ENCODE assay signal across 31 cellular contexts in the genomic region with DNA sequence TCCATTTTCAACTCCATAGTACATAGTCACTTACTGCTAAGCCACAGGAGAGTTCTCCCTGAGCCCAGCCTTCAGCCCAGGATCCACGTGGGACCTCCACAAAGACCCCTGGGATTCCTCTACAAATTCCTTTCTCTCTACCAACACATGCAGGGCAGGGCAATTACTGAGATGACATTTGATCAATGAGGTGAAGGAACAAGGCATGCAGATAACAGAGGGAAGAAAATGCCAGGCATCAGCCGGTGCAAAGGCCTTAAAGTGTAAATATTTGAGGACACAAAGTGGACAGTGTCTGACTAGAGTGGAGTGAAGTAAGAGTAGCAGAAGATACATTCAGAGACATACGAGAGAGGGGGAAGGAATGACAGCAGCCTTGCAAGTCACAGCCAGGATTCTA.
"Had no signal": no experiment of that assay in that cellular context is flagged by ENCODE, and none has a peak within 500 bp of the region (broad histone marks: within the 10 kb centered on the region; RNA-seq: fewer than 3 reads in every experiment).

No MANE protein-coding gene starts in this region.

- ATAC-seq: activated CD4-positive, alpha-beta T cell treated with anti-CD3 and anti-CD28 coated beads for 36 hours; activated CD8-positive, alpha-beta memory T cell treated with anti-CD3 and anti-CD28 coated beads, Interleukin-2, amount 10 ng/mL, durations not matched to agents 7 days and 5 days; activated CD8-positive, alpha-beta T cell treated with anti-CD3 and anti-CD28 coated beads, Interleukin-2, amount 10 ng/mL, durations not matched to agents 7 days and 5 days; activated naive CD4-positive, alpha-beta T cell treated with anti-CD3 and anti-CD28 coated beads, Interleukin-2, amount 50 U/mL, for 72 hours; esophagus mucosa; T-helper 17 cell had no signal

- H3K4me1 ChIP-seq: ascending aorta, breast epithelium had no signal

- H3K4me3 Mint-ChIP-seq: activated CD4-positive, alpha-beta memory T cell treated with anti-CD3 and anti-CD28 coated beads for 36 hours; activated CD4-positive, alpha-beta T cell treated with anti-CD3 and anti-CD28 coated beads for 36 hours; activated CD4-positive, alpha-beta T cell treated with anti-CD3 and anti-CD28 coated beads, Interleukin-2, amount 10 ng/mL, durations not matched to agents 24 days and 14 days; activated CD8-positive, alpha-beta memory T cell treated with anti-CD3 and anti-CD28 coated beads, Interleukin-2, amount 10 ng/mL, durations not matched to agents 7 days and 5 days; activated CD8-positive, alpha-beta T cell treated with anti-CD3 and anti-CD28 coated beads, Interleukin-2, amount 10 ng/mL, durations not matched to agents 7 days and 5 days; activated naive CD4-positive, alpha-beta T cell treated with anti-CD3 and anti-CD28 coated beads, Interleukin-2, amount 10 ng/mL, durations not matched to agents 7 days and 5 days; activated naive CD8-positive, alpha-beta T cell treated with anti-CD3 and anti-CD28 coated beads, Interleukin-2, amount 10 ng/mL, durations not matched to agents 7 days and 5 days; activated T-helper 1 cell treated with anti-CD3 and anti-CD28 coated beads, Interleukin-12 subunit alpha, Interleukin-12 subunit beta, Interleukin-2, Interleukin-4 antibody, amounts not matched to agents 30 ng/mL and 10 ng/mL and 1 ng/mL, durations not matched to agents 14 hours and 24 hours and 36 hours; brain; central memory CD8-positive, alpha-beta T cell; dendritic cell treated with granulocyte-macrophage colony-stimulating factor and Interleukin-4, amounts not matched to agents 40 ng/mL and 50 ng/mL, for 4 days; endodermal cell; T-helper 17 cell; T-helper 2 cell treated with Interferon-gamma antibody and Interleukin-4, amounts not matched to agents 5 μg/mL and 100 μg/mL, for 36 hours had no signal

- H3K27ac ChIP-seq: ascending aorta, breast epithelium, coronary artery, dorsolateral prefrontal cortex had no signal

- H3K4me3 ChIP-seq: ascending aorta, breast epithelium, coronary artery, dorsolateral prefrontal cortex had no signal

- H3K9me3 ChIP-seq: ascending aorta, breast epithelium had no signal

- H3K36me3 Mint-ChIP-seq: activated CD4-positive, alpha-beta memory T cell treated with anti-CD3 and anti-CD28 coated beads for 36 hours; activated CD8-positive, alpha-beta memory T cell treated with anti-CD3 and anti-CD28 coated beads, Interleukin-2, amount 10 ng/mL, durations not matched to agents 7 days and 5 days; activated naive CD4-positive, alpha-beta T cell treated with anti-CD3 and anti-CD28 coated beads, Interleukin-2, amount 10 ng/mL, durations not matched to agents 7 days and 5 days; activated naive CD4-positive, alpha-beta T cell treated with anti-CD3 and anti-CD28 coated beads, Interleukin-2, amount 50 U/mL, for 72 hours; activated naive CD8-positive, alpha-beta T cell treated with anti-CD3 and anti-CD28 coated beads, Interleukin-2, amount 10 ng/mL, durations not matched to agents 7 days and 5 days; brain had no signal

- H3K9me3 Mint-ChIP-seq: activated CD4-positive, alpha-beta memory T cell treated with anti-CD3 and anti-CD28 coated beads for 36 hours; activated CD4-positive, alpha-beta T cell treated with anti-CD3 and anti-CD28 coated beads, Interleukin-2, amount 10 ng/mL, durations not matched to agents 24 days and 14 days; activated naive CD4-positive, alpha-beta T cell treated with anti-CD3 and anti-CD28 coated beads, Interleukin-2, amount 10 ng/mL, durations not matched to agents 7 days and 5 days; activated naive CD8-positive, alpha-beta T cell treated with anti-CD3 and anti-CD28 coated beads, Interleukin-2, amount 10 ng/mL, durations not matched to agents 7 days and 5 days; activated T-helper 1 cell treated with anti-CD3 and anti-CD28 coated beads, Interleukin-12 subunit alpha, Interleukin-12 subunit beta, Interleukin-2, Interleukin-4 antibody, amounts not matched to agents 30 ng/mL and 10 ng/mL and 1 ng/mL, durations not matched to agents 14 hours and 24 hours and 36 hours; activated T-helper 2 cell treated with anti-CD3 and anti-CD28 coated beads, Interferon-gamma antibody, Interleukin-2, Interleukin-4, amounts not matched to agents 10 μg/mL and 5 μg/mL and 100 μg/mL, durations not matched to agents 14 hours and 24 hours and 36 hours; brain; dendritic cell treated with granulocyte-macrophage colony-stimulating factor and Interleukin-4, amounts not matched to agents 40 ng/mL and 50 ng/mL, for 4 days; endodermal cell; T-helper 2 cell treated with Interferon-gamma antibody and Interleukin-4, amounts not matched to agents 5 μg/mL and 100 μg/mL, for 36 hours had no signal

- H3K4me1 Mint-ChIP-seq: activated CD4-positive, alpha-beta T cell treated with anti-CD3 and anti-CD28 coated beads for 36 hours; activated CD4-positive, alpha-beta T cell treated with anti-CD3 and anti-CD28 coated beads, Interleukin-2, amount 10 ng/mL, durations not matched to agents 24 days and 14 days; activated CD8-positive, alpha-beta memory T cell treated with anti-CD3 and anti-CD28 coated beads, Interleukin-2, amount 10 ng/mL, durations not matched to agents 7 days and 5 days; activated naive CD4-positive, alpha-beta T cell treated with anti-CD3 and anti-CD28 coated beads, Interleukin-2, amount 10 ng/mL, durations not matched to agents 7 days and 5 days; activated naive CD8-positive, alpha-beta T cell treated with anti-CD3 and anti-CD28 coated beads, Interleukin-2, amount 10 ng/mL, durations not matched to agents 7 days and 5 days; central memory CD8-positive, alpha-beta T cell; T-helper 17 cell had no signal

- H3K27me3 Mint-ChIP-seq: activated CD4-positive, alpha-beta memory T cell treated with anti-CD3 and anti-CD28 coated beads for 36 hours; activated CD4-positive, alpha-beta T cell treated with anti-CD3 and anti-CD28 coated beads for 36 hours; activated CD4-positive, alpha-beta T cell treated with anti-CD3 and anti-CD28 coated beads, Interleukin-2, amount 10 ng/mL, durations not matched to agents 24 days and 14 days; activated CD8-positive, alpha-beta memory T cell treated with anti-CD3 and anti-CD28 coated beads, Interleukin-2, amount 10 ng/mL, durations not matched to agents 7 days and 5 days; activated naive CD4-positive, alpha-beta T cell treated with anti-CD3 and anti-CD28 coated beads, Interleukin-2, amount 10 ng/mL, durations not matched to agents 7 days and 5 days; activated naive CD8-positive, alpha-beta T cell treated with anti-CD3 and anti-CD28 coated beads, Interleukin-2, amount 10 ng/mL, durations not matched to agents 7 days and 5 days; brain; central memory CD8-positive, alpha-beta T cell; dendritic cell treated with granulocyte-macrophage colony-stimulating factor and Interleukin-4, amounts not matched to agents 40 ng/mL and 50 ng/mL, for 4 days; T-helper 17 cell had no signal

- H3K27me3 ChIP-seq: ascending aorta, breast epithelium, dorsolateral prefrontal cortex had no signal

- H3K36me3 ChIP-seq: ascending aorta, breast epithelium had no signal

- DNase-seq: activated CD4-positive, alpha-beta memory T cell treated with anti-CD3 and anti-CD28 coated beads for 36 hours; activated CD4-positive, alpha-beta T cell treated with anti-CD3 and anti-CD28 coated beads for 36 hours; activated CD4-positive, alpha-beta T cell treated with anti-CD3 and anti-CD28 coated beads, Interleukin-2, amount 10 ng/mL, durations not matched to agents 24 days and 14 days; activated CD4-positive, CD25-positive, alpha-beta regulatory T cell; activated CD4-positive, CD25-positive, alpha-beta regulatory T cell treated with anti-CD3 and anti-CD28 coated beads, Interleukin-2, amount 50 U/mL, for 72 hours; activated CD8-positive, alpha-beta memory T cell treated with anti-CD3 and anti-CD28 coated beads, Interleukin-2, amount 10 ng/mL, durations not matched to agents 7 days and 5 days; activated CD8-positive, alpha-beta memory T cell treated with anti-CD3 and anti-CD28 coated beads, Interleukin-2, amount 50 U/mL, for 4 hours; activated CD8-positive, alpha-beta T cell treated with anti-CD3 and anti-CD28 coated beads, Interleukin-2, amount 10 ng/mL, durations not matched to agents 7 days and 5 days; activated effector memory CD4-positive, alpha-beta T cell treated with anti-CD3 and anti-CD28 coated beads, Interleukin-2, amount 50 U/mL, for 16 hours; activated naive CD4-positive, alpha-beta T cell treated with anti-CD3 and anti-CD28 coated beads, Interleukin-2, amount 10 ng/mL, durations not matched to agents 7 days and 5 days; activated naive CD8-positive, alpha-beta T cell treated with anti-CD3 and anti-CD28 coated beads, Interleukin-2, amount 10 ng/mL, durations not matched to agents 7 days and 5 days; activated T-cell treated with anti-CD3 and anti-CD28 coated beads, Interleukin-2, amount 50 U/mL, for 1 hour; activated T-cell treated with anti-CD3 and anti-CD28 coated beads, Interleukin-2, amount 50 U/mL, for 48 hours; dorsolateral prefrontal cortex; effector memory CD4-positive, alpha-beta T cell; endodermal cell; foreskin fibroblast; head of caudate nucleus; T-helper 17 cell; T1000 had no signal

- H3K27ac Mint-ChIP-seq: activated CD4-positive, alpha-beta memory T cell treated with anti-CD3 and anti-CD28 coated beads for 36 hours; activated CD4-positive, alpha-beta T cell treated with anti-CD3 and anti-CD28 coated beads for 36 hours; activated CD4-positive, alpha-beta T cell treated with anti-CD3 and anti-CD28 coated beads, Interleukin-2, amount 10 ng/mL, durations not matched to agents 24 days and 14 days; activated CD8-positive, alpha-beta memory T cell treated with anti-CD3 and anti-CD28 coated beads, Interleukin-2, amount 10 ng/mL, durations not matched to agents 7 days and 5 days; activated CD8-positive, alpha-beta T cell treated with anti-CD3 and anti-CD28 coated beads, Interleukin-2, amount 10 ng/mL, durations not matched to agents 7 days and 5 days; activated naive CD4-positive, alpha-beta T cell treated with anti-CD3 and anti-CD28 coated beads, Interleukin-2, amount 10 ng/mL, durations not matched to agents 7 days and 5 days; activated naive CD4-positive, alpha-beta T cell treated with anti-CD3 and anti-CD28 coated beads, Interleukin-2, amount 50 U/mL, for 72 hours; activated naive CD8-positive, alpha-beta T cell treated with anti-CD3 and anti-CD28 coated beads, Interleukin-2, amount 10 ng/mL, durations not matched to agents 7 days and 5 days; activated T-helper 1 cell treated with anti-CD3 and anti-CD28 coated beads, Interleukin-12 subunit alpha, Interleukin-12 subunit beta, Interleukin-2, Interleukin-4 antibody, amounts not matched to agents 30 ng/mL and 10 ng/mL and 1 ng/mL, durations not matched to agents 14 hours and 24 hours and 36 hours; activated T-helper 2 cell treated with anti-CD3 and anti-CD28 coated beads, Interferon-gamma antibody, Interleukin-2, Interleukin-4, amounts not matched to agents 10 μg/mL and 5 μg/mL and 100 μg/mL, durations not matched to agents 14 hours and 24 hours and 36 hours; brain; dendritic cell treated with granulocyte-macrophage colony-stimulating factor and Interleukin-4, amounts not matched to agents 40 ng/mL and 50 ng/mL, for 4 days; endodermal cell; T-helper 17 cell; T-helper 2 cell treated with Interferon-gamma antibody and Interleukin-4, amounts not matched to agents 5 μg/mL and 100 μg/mL, for 36 hours had no signal
